Comparison of ENCODE assay signal across 18 cellular contexts in the genomic region with DNA sequence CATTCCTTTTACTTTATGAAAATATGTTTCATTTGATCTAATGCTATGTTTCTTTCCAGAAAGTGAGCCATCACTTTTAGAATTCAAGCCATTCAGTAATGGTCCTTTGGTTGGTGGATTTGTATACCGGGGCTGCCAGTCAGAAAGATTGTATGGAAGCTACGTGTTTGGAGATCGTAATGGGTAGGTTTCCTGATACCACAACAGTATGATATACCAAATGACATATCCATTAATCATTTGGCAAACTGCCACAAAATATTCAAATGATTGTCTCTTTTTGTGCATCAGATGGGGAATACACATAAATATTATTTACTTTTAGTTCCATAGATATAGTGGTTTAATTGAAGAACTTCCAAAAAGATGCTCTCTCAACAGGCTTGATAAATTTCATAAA.
"Had no signal": no experiment of that assay in that cellular context is flagged by ENCODE, and none has a peak within 500 bp of the region (broad histone marks: within the 10 kb centered on the region; RNA-seq: fewer than 3 reads in every experiment).

No MANE protein-coding gene starts in this region.

- H3K79me2 ChIP-seq: hepatocyte had no signal

- H3K4me3 ChIP-seq: coronary artery, hepatocyte, mucosa of descending colon, ovary, right atrium auricular region, sigmoid colon, stomach, thoracic aorta, transverse colon had no signal

- H2AFZ ChIP-seq: hepatocyte had no signal

- H3K4me1 ChIP-seq: sigmoid colon, stomach had no signal

- FAIRE-seq: small intestine had no signal

- ATAC-seq: esophagus mucosa, mucosa of descending colon, natural killer cell had no signal

- H3K36me3 ChIP-seq: ovary, right atrium auricular region, sigmoid colon, stomach, thoracic aorta, transverse colon had no signal

- H3K27ac ChIP-seq: coronary artery, hepatocyte, ovary, right atrium auricular region, sigmoid colon, stomach, thoracic aorta, transverse colon had no signal

- H3K9me3 ChIP-seq: mucosa of descending colon, ovary, right atrium auricular region, sigmoid colon, stomach, thoracic aorta, transverse colon had no signal

- H3K4me2 ChIP-seq: hepatocyte had no signal

- H3K27me3 ChIP-seq: hepatocyte, ovary, right atrium auricular region, sigmoid colon, stomach, transverse colon had no signal

- DNase-seq: effector CD4-positive, alpha-beta T cell; endodermal cell; kidney glomerular epithelial cell; mucosa of descending colon; natural killer cell; ovary; sigmoid colon; small intestine; stimulated activated CD4-positive, alpha-beta T cell treated with anti-CD3 and anti-CD28 coated beads, Interleukin-12 subunit alpha, Interleukin-12 subunit beta, amount 100 ng/mL, for 4 hours; stimulated activated naive CD4-positive, alpha-beta T cell; stomach; substantia nigra; transverse colon had no signal
